In genomic region chr9:116465591-116466288, GRCh38 we compare ENCODE assay signal across 27 cellular contexts.
"Had no signal": no experiment of that assay in that cellular context is flagged by ENCODE, and none has a peak within 500 bp of the region (broad histone marks: within the 10 kb centered on the region; RNA-seq: fewer than 3 reads in every experiment).

No MANE protein-coding gene starts in this region.

- H3K4me2 ChIP-seq: neural progenitor cell had no signal

- H3K4me1 Mint-ChIP-seq: immature natural killer cell; naive B cell; natural killer cell; stimulated activated naive B cell treated with anti-CD40 and anti-IgM and Interleukin-4, amounts not matched to agents 10 μg/mL and 1 μg/mL and 100 μg/mL, for 72 hours had no signal

- H3K36me3 Mint-ChIP-seq: mesothelial cell of epicardium; naive B cell; natural killer cell; neural progenitor cell; stimulated activated naive B cell treated with anti-CD40 and anti-IgM and Interleukin-4, amounts not matched to agents 10 μg/mL and 1 μg/mL and 100 μg/mL, for 72 hours had no signal

- H3K4me3 ChIP-seq: left lung, lower lobe of right lung, neural progenitor cell, skin epidermis, stomach, thoracic aorta, tibial artery, upper lobe of right lung had no signal

- H3K27me3 ChIP-seq: left lung, neural progenitor cell, neutrophil, stomach, tibial artery, upper lobe of right lung had no signal

- H3K9me3 ChIP-seq: left lung, lower lobe of right lung, neutrophil, stomach, thoracic aorta, tibial artery, upper lobe of right lung had no signal

- H3K4me3 Mint-ChIP-seq: immature natural killer cell; mesothelial cell of epicardium; naive B cell; natural killer cell; nephron progenitor cell; neural progenitor cell; stimulated activated naive B cell treated with anti-CD40 and anti-IgM and Interleukin-4, amounts not matched to agents 10 μg/mL and 1 μg/mL and 100 μg/mL, for 72 hours had no signal

- DNase-seq: hypothalamus; immature natural killer cell; kidney; left colon; left lung; lower lobe of right lung; mesendoderm; naive B cell; natural killer cell; nephron progenitor cell; occipital lobe; stimulated activated CD4-positive, alpha-beta T cell treated with anti-CD3 and anti-CD28 coated beads, Interleukin-12 subunit alpha, Interleukin-12 subunit beta, amount 100 ng/mL, for 4 hours; stimulated activated CD4-positive, alpha-beta T cell treated with anti-CD3 and anti-CD28 coated beads, Interleukin-15, amount 100 ng/mL, for 24 hours; stimulated activated CD4-positive, alpha-beta T cell treated with anti-CD3 and anti-CD28 coated beads, Interleukin-2, amount 100 ng/mL, for 24 hours; stimulated activated CD4-positive, alpha-beta T cell treated with anti-CD3 and anti-CD28 coated beads, Interleukin-4, amount 100 ng/mL, for 1 hour; stimulated activated naive B cell treated with anti-CD40 and anti-IgM and Interleukin-4, amounts not matched to agents 10 μg/mL and 1 μg/mL and 100 μg/mL, for 72 hours; stimulated activated naive CD8-positive, alpha-beta T cell treated with anti-CD3 and anti-CD28 coated beads, Interleukin-15, Interleukin-2, amounts not matched to agents 100 U/mL and 50 U/mL, for 24 hours; tibial artery; upper lobe of right lung had no signal

- H2AFZ ChIP-seq: neural progenitor cell had no signal

- H3K27ac Mint-ChIP-seq: immature natural killer cell; mesothelial cell of epicardium; natural killer cell; neural progenitor cell; progenitor cell of endocrine pancreas; stimulated activated naive B cell treated with anti-CD40 and anti-IgM and Interleukin-4, amounts not matched to agents 10 μg/mL and 1 μg/mL and 100 μg/mL, for 72 hours had no signal

- ATAC-seq: left colon; left lung; lower lobe of right lung; natural killer cell; sciatic nerve; stimulated activated naive B cell treated with anti-CD40 and anti-IgM and Interleukin-4, amounts not matched to agents 10 μg/mL and 1 μg/mL and 100 μg/mL, for 72 hours; stimulated activated naive CD8-positive, alpha-beta T cell treated with anti-CD3 and anti-CD28 coated beads, Interleukin-15, Interleukin-2, amounts not matched to agents 100 U/mL and 50 U/mL, for 24 hours; upper lobe of right lung had no signal

- H3K27ac ChIP-seq: left lung, lower lobe of right lung, neural progenitor cell, neutrophil, skin epidermis, thoracic aorta, tibial artery, upper lobe of right lung had no signal

- H3K9ac ChIP-seq: neural progenitor cell had no signal

- H3K4me1 ChIP-seq: left lung, lower lobe of right lung, tibial artery had no signal

- H3K9me3 Mint-ChIP-seq: mesothelial cell of epicardium, nephron progenitor cell, neural progenitor cell had no signal

- H3K36me3 ChIP-seq: left lung, lower lobe of right lung, neural progenitor cell, neutrophil, stomach, thoracic aorta, tibial artery, upper lobe of right lung had no signal

- H3K27me3 Mint-ChIP-seq: naive B cell; progenitor cell of endocrine pancreas; stimulated activated naive B cell treated with anti-CD40 and anti-IgM and Interleukin-4, amounts not matched to agents 10 μg/mL and 1 μg/mL and 100 μg/mL, for 72 hours had no signal
